In the genomic region with DNA sequence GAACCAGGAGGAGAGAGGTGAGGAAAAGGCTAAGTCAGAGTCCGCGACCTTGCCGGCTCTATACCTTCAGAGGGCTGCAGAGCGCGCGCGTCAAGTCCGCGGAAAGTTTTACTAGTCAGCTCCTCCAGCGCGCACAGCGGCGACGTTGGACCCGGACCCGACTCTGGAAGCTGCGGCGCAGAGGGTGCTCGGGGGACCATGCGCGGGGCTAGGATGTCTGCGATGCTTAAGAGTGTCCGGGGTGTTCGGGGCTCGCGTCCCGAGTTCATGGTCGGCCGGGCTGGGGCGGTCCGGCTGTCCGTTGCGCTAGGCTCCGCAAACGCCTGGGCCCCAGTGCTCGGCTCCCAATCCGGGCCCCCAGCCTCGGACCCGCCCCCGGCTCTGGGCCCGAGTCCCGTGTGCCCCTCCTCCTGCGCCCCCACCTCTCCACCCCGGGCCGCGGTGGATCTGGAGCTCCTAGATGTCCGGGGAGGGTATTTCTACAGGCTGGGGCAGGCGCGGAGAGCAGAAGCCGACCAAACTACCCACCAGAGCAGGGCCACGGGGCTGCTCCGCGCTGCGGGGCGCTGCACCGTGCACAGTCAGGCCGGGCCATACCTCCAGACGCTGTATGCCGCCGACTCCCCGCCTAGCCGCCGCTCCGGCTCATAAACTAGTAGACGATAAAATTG, we compare ENCODE assay signal across 8 cellular contexts. TPM values are rescaled to one million over a fixed set of nuclear protein-coding genes. Genes with fewer than 3 reads are reported as not detected.
DNase-seq lines count a peak whose midpoint lies in the region; ATAC-seq and TF ChIP-seq lines count a peak whose summit lies in the region.

A gene with protein sequence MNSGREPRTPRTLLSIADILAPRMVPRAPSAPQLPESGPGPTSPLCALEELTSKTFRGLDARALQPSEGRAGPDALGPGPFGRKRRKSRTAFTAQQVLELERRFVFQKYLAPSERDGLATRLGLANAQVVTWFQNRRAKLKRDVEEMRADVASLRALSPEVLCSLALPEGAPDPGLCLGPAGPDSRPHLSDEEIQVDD (minus strand): TSS at position 335 of the 671 bp plus-strand sequence. CDS start 66 bp downstream, at position 269.

- H3K4me3 Mint-ChIP-seq in activated CD8-positive, alpha-beta T cell treated with anti-CD3 and anti-CD28 coated beads for 36 hours, result peak within 1 kb of the TSS; percentile 78

- no peaks in the 10 kb centered on the region for H3K9me3 Mint-ChIP-seq in activated CD8-positive, alpha-beta T cell treated with anti-CD3 and anti-CD28 coated beads for 36 hours

- peaks cover 0 to 56% of the 10 kb centered on the region in 2 donors for H3K4me1 ChIP-seq in right atrium auricular region

- peaks cover 53% of the 10 kb centered on the region for H3K27me3 Mint-ChIP-seq in activated CD8-positive, alpha-beta T cell treated with anti-CD3 and anti-CD28 coated beads for 36 hours

- no peaks in the 10 kb centered on the region for H3K36me3 ChIP-seq in right atrium auricular region

- peak; percentile 68 for DNase-seq in activated CD8-positive, alpha-beta T cell treated with anti-CD3 and anti-CD28 coated beads for 36 hours
- DNase-seq in right atrium auricular region (ENCODE audit: low spot score) (no peak), skeletal muscle cell (ENCODE audit: low read depth) (no peak), globus pallidus (ENCODE audit: low spot score) (no peak), NCI-H1417 treated with DMSO at 0.1 percent for 48 hours (lab: John Stamatoyannopoulos, UW) (no peak), SIG-M5 (lab: John Stamatoyannopoulos, UW) (no peak)

- peaks cover 10% of the 10 kb centered on the region for H3K36me3 Mint-ChIP-seq in activated CD8-positive, alpha-beta T cell treated with anti-CD3 and anti-CD28 coated beads for 36 hours (ENCODE audit: low read depth)

- CTCF ChIA-PET in activated CD8-positive, alpha-beta T cell treated with anti-CD3 and anti-CD28 coated beads for 36 hours (lab: Charles Lee), result interaction anchor here (1.0 to 3.0 kb wide), 4 partner anchors 9 to 33 kb away, joined by 3 to 17 read pairs (median 6); partner anchors contain the start of genes CCDC142 and TTC31

- H3K27ac ChIP-seq in right atrium auricular region, result no peak within 1 kb of the TSS

- peaks cover 18 to 21% of the 10 kb centered on the region in 2 donors for H3K27me3 ChIP-seq in right atrium auricular region

- peaks cover 34% of the 10 kb centered on the region for H3K4me1 Mint-ChIP-seq in activated CD8-positive, alpha-beta T cell treated with anti-CD3 and anti-CD28 coated beads for 36 hours (ENCODE audit: low read depth)

- TF ChIP-seq CTCF in activated CD8-positive, alpha-beta T cell treated with anti-CD3 and anti-CD28 coated beads for 36 hours (IDR thresholded peaks at IDR 0.05), result no peak
- no peak for TF ChIP-seq CTCF in right atrium auricular region (IDR thresholded peaks at IDR 0.05)

- peak within 1 kb of the TSS; percentile 28; the same call in 1 of the 2 replicates for H3K4me3 ChIP-seq in GM08714 (ENCODE audit: low read length)
- H3K4me3 ChIP-seq in right atrium auricular region, result peak within 1 kb of the TSS; percentile 6 to 51
- peak within 1 kb of the TSS; percentile 41 for H3K4me3 ChIP-seq in skeletal muscle cell (ENCODE audit: low read depth, low read length)

- ATAC-seq in activated CD8-positive, alpha-beta T cell treated with anti-CD3 and anti-CD28 coated beads for 36 hours, result peak; percentile 33
- ATAC-seq in GM18867 (IDR thresholded peaks at IDR 0.05; ENCODE audit: unreplicated experiment), result no peak

- H3K27ac Mint-ChIP-seq in activated CD8-positive, alpha-beta T cell treated with anti-CD3 and anti-CD28 coated beads for 36 hours, result peak within 1 kb of the TSS; percentile 63

- POLR2A ChIA-PET in activated CD8-positive, alpha-beta T cell treated with anti-CD3 and anti-CD28 coated beads for 36 hours (lab: Charles Lee), result interaction anchor here (0.9 to 5.2 kb wide), 10 partner anchors 7 to 86 kb away, joined by 3 to 23 read pairs (median 4); partner anchors contain the start of genes CCDC142, MRPL53, TTC31 and WBP1

- intact Hi-C loops in activated CD8-positive, alpha-beta T cell treated with anti-CD3 and anti-CD28 coated beads for 36 hours (cut with micrococcal nuclease), result no loop called here

- no peaks in the 10 kb centered on the region for H3K9me3 ChIP-seq in right atrium auricular region

RNA-seq across cellular contexts. Expression of the gene that starts here (rescaled TPM):
- under 1 TPM; 0.36 to 0.43 TPM for total RNA-seq in activated CD8-positive, alpha-beta T cell treated with anti-CD3 and anti-CD28 coated beads for 36 hours
- total RNA-seq in right atrium auricular region, result 1 to 10 TPM in 1 of 2 donors, under 1 TPM in 1; 0.83 to 1.0 TPM

Comparison
In these comparisons a context has a peak if more than half of its experiments do, and no peak if none do; other contexts are left out.
1. Peak in DNase-seq and ATAC-seq in activated CD8-positive, alpha-beta T cell treated with anti-CD3 and anti-CD28 coated beads for 36 hours; RNA of the gene not detected or under 1 TPM.